ENCODE assay signal across 8 cellular contexts in the genomic region with DNA sequence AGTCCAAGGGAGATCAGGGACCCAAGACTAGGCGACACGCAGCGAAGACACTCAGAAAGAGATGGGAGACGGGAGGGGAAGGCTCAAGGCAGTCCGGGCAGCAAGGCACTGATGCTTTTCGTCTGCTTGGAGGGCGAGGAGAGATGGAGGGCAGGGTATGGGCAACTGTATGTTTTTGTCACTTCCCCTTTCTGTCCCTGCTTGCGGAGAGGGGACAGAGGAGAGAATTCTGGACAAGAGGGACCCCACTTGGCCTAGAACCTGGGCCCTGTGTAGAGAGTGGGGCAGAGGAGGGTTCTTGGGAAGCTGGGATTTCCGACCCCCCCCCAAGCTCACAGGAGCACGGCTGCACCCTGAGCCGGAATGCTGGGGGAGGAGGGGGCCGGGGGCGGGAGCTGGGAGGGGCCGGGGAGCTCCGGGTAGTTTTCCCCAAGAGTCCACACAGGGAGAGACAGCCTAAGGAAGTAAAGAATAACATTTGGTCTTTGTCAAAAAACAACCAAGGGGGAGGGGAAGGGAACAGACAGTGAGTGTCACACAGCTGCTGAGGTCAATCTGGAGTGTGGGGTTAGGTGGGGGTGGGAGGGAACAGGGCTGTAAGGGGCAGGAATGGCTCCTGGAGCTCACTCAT. TPM values are rescaled to one million over a fixed set of nuclear protein-coding genes. Genes with fewer than 3 reads are reported as not detected.
DNase-seq lines count a peak whose midpoint lies in the region; ATAC-seq and TF ChIP-seq lines count a peak whose summit lies in the region.

No MANE protein-coding gene starts in this region.

- peaks cover 40% of the 10 kb centered on the region for H3K4me1 Mint-ChIP-seq in activated naive CD4-positive, alpha-beta T cell treated with anti-CD3 and anti-CD28 coated beads, Interleukin-2, amount 10 ng/mL, durations not matched to agents 7 days and 5 days

- H3K36me3 ChIP-seq in kidney epithelial cell (ENCODE audit: control insufficient read depth, insufficient read depth, low read length) (peaks cover 4% of the 10 kb centered on the region), tibial artery (peaks cover 29 to 35% (median 32%) of the 10 kb centered on the region in 3 donors)

- peaks cover 7% of the 10 kb centered on the region for H3K27me3 Mint-ChIP-seq in activated naive CD4-positive, alpha-beta T cell treated with anti-CD3 and anti-CD28 coated beads, Interleukin-2, amount 10 ng/mL, durations not matched to agents 7 days and 5 days

- CTCF ChIA-PET in activated naive CD4-positive, alpha-beta T cell treated with anti-CD3 and anti-CD28 coated beads, Interleukin-2, amount 10 ng/mL, durations not matched to agents 7 days and 5 days (lab: Charles Lee) = interaction anchor here (0.9 to 9.1 kb wide), 6 partner anchors 20 to 121 kb away, joined by 3 to 130 read pairs (median 10); partner anchors contain the start of genes POP7 and TSC22D4

- peaks cover 0 to 47% (median 28%) of the 10 kb centered on the region in 4 donors for H3K4me1 ChIP-seq in tibial artery

- H3K4me3 Mint-ChIP-seq in activated naive CD4-positive, alpha-beta T cell treated with anti-CD3 and anti-CD28 coated beads, Interleukin-2, amount 10 ng/mL, durations not matched to agents 7 days and 5 days = peak overlapping the region; percentile 89

- no peaks in the 10 kb centered on the region for H3K9me3 Mint-ChIP-seq in activated naive CD4-positive, alpha-beta T cell treated with anti-CD3 and anti-CD28 coated beads, Interleukin-2, amount 10 ng/mL, durations not matched to agents 7 days and 5 days
- H3K9me3 Mint-ChIP-seq in activated naive CD4-positive, alpha-beta T cell treated with anti-CD3 and anti-CD28 coated beads, Interleukin-2, amount 50 U/mL, for 72 hours = no peaks in the 10 kb centered on the region

- TF ChIP-seq CTCF in kidney epithelial cell (IDR thresholded peaks at IDR 0.05; ENCODE audit: insufficient read depth, low read length, poor library complexity, severe bottlenecking) = no peak
- no peak for TF ChIP-seq CTCF in tibial artery (IDR thresholded peaks at IDR 0.05)

- H3K27me3 ChIP-seq in kidney epithelial cell (ENCODE audit: control insufficient read depth, insufficient read depth, low read length) (no peaks in the 10 kb centered on the region), tibial artery (no peaks in the 10 kb centered on the region)

- intact Hi-C loops in tibial artery (cut with DNase I; ENCODE audit: low total_unique reads) (no loop called here), sciatic nerve (cut with DNase I) (no loop called here)

- ATAC-seq in activated naive CD4-positive, alpha-beta T cell treated with anti-CD3 and anti-CD28 coated beads, Interleukin-2, amount 50 U/mL, for 72 hours = no peak
- no peak for ATAC-seq in sciatic nerve

- H3K9me3 ChIP-seq in tibial artery = no peaks in the 10 kb centered on the region

- peaks cover 21% of the 10 kb centered on the region for H3K36me3 Mint-ChIP-seq in activated naive CD4-positive, alpha-beta T cell treated with anti-CD3 and anti-CD28 coated beads, Interleukin-2, amount 10 ng/mL, durations not matched to agents 7 days and 5 days
- H3K36me3 Mint-ChIP-seq in activated naive CD4-positive, alpha-beta T cell treated with anti-CD3 and anti-CD28 coated beads, Interleukin-2, amount 50 U/mL, for 72 hours = peaks cover 7 to 8% of the 10 kb centered on the region in 2 donors

- DNase-seq in activated naive CD4-positive, alpha-beta T cell treated with anti-CD3 and anti-CD28 coated beads, Interleukin-2, amount 10 ng/mL, durations not matched to agents 7 days and 5 days = no peak
- no peak for DNase-seq in activated naive CD4-positive, alpha-beta T cell treated with Interleukin-2 at 50 U/mL for 16 hours
- no peak for DNase-seq in activated naive CD4-positive, alpha-beta T cell treated with anti-CD3 and anti-CD28 coated beads, Interleukin-2, amount 50 U/mL, for 72 hours (ENCODE audit: low spot score in 2 of 2)
- DNase-seq in kidney epithelial cell (ENCODE audit: low read depth) = no peak
- DNase-seq in tibial artery = peak in 1 of 2 donors; percentile 64
- DNase-seq in NCI-H510A (lab: John Stamatoyannopoulos, UW) = no peak
- no peak for DNase-seq in sciatic nerve (ENCODE audit: low spot score)
- no peak for DNase-seq in HT-29 (ENCODE audit: low spot score)

- H3K4me3 ChIP-seq in kidney epithelial cell (ENCODE audit: low read depth, low read length) (peak overlapping the region; percentile 98), tibial artery (peak overlapping the region; percentile 82 to 84)

- H3K27ac Mint-ChIP-seq in activated naive CD4-positive, alpha-beta T cell treated with anti-CD3 and anti-CD28 coated beads, Interleukin-2, amount 10 ng/mL, durations not matched to agents 7 days and 5 days = peak overlapping the region; percentile 98
- H3K27ac Mint-ChIP-seq in activated naive CD4-positive, alpha-beta T cell treated with anti-CD3 and anti-CD28 coated beads, Interleukin-2, amount 50 U/mL, for 72 hours = peak overlapping the region; percentile 89

- no peak overlapping the region for H3K27ac ChIP-seq in tibial artery

RNA-seq across cellular contexts. Expression of gene LRCH4, which starts 1.8 kb away (rescaled TPM):
- 100 to 1,000 TPM in 1 of 2 donors, 10 to 100 TPM in 1; 76.2 to 178 TPM for total RNA-seq in activated naive CD4-positive, alpha-beta T cell treated with anti-CD3 and anti-CD28 coated beads, Interleukin-2, amount 50 U/mL, for 72 hours
- total RNA-seq in kidney epithelial cell = 69.0 and 85.2 TPM in 2 replicates
- total RNA-seq in sciatic nerve = 75.7 TPM
- total RNA-seq in HT-29 (2014; rRNA removed; shearing (Covaris generic)) = 58.1 and 72.9 TPM in 2 replicates

RNA-seq across cellular contexts. Expression of gene FBXO24, which starts 2.0 kb away (rescaled TPM):
- 1 to 10 TPM; 1.9 to 4.0 TPM for total RNA-seq in activated naive CD4-positive, alpha-beta T cell treated with anti-CD3 and anti-CD28 coated beads, Interleukin-2, amount 50 U/mL, for 72 hours
- total RNA-seq in kidney epithelial cell (0.55 and 0.79 TPM in 2 replicates), sciatic nerve (1.2 TPM)
- total RNA-seq in HT-29 (2014; rRNA removed; shearing (Covaris generic)) = 0.29 and 0.36 TPM in 2 replicates

RNA-seq across cellular contexts. Expression of gene SAP25, which starts 10.5 kb away (rescaled TPM):
- total RNA-seq in activated naive CD4-positive, alpha-beta T cell treated with anti-CD3 and anti-CD28 coated beads, Interleukin-2, amount 50 U/mL, for 72 hours = 10 to 100 TPM; 10.6 to 26.0 TPM
- 0.62 TPM in 1 of 2 replicates, not detected in the other for total RNA-seq in kidney epithelial cell
- total RNA-seq in sciatic nerve = 13.6 TPM
- 0.63 and 1.5 TPM in 2 replicates for total RNA-seq in HT-29 (2014; rRNA removed; shearing (Covaris generic))

RNA-seq across cellular contexts. Expression of gene PCOLCE, which starts 18.0 kb away (rescaled TPM):
- total RNA-seq in activated naive CD4-positive, alpha-beta T cell treated with anti-CD3 and anti-CD28 coated beads, Interleukin-2, amount 50 U/mL, for 72 hours = 10 to 100 TPM; 14.8 to 19.6 TPM
- total RNA-seq in kidney epithelial cell (4.7 and 6.4 TPM in 2 replicates), sciatic nerve (138 TPM)
- total RNA-seq in HT-29 (2014; rRNA removed; shearing (Covaris generic)) = 4.7 and 5.2 TPM in 2 replicates

RNA-seq across cellular contexts. Expression of gene MOSPD3, which starts 28.2 kb away (rescaled TPM):
- 10 to 100 TPM; 20.7 to 28.0 TPM for total RNA-seq in activated naive CD4-positive, alpha-beta T cell treated with anti-CD3 and anti-CD28 coated beads, Interleukin-2, amount 50 U/mL, for 72 hours
- total RNA-seq in kidney epithelial cell (14.5 and 23.3 TPM in 2 replicates), sciatic nerve (23.0 TPM)
- 16.4 and 18.4 TPM in 2 replicates for total RNA-seq in HT-29 (2014; rRNA removed; shearing (Covaris generic))
